1 cellular context compared by ENCODE assay signal in genomic region chr1:86503477-86504129, GRCh38.
A peak's percentile ranks its signal among the peaks of the same experiment; 100 is the strongest.
TF ChIP-seq lines count a peak whose summit lies in the region.

No MANE protein-coding gene starts in this region.

TF ChIP-seq in GM12878, 131 proteins besides CTCF, POLR2A, EP300 and RAD21 (continued from another document):
- TF ChIP-seq, protein P1, sequence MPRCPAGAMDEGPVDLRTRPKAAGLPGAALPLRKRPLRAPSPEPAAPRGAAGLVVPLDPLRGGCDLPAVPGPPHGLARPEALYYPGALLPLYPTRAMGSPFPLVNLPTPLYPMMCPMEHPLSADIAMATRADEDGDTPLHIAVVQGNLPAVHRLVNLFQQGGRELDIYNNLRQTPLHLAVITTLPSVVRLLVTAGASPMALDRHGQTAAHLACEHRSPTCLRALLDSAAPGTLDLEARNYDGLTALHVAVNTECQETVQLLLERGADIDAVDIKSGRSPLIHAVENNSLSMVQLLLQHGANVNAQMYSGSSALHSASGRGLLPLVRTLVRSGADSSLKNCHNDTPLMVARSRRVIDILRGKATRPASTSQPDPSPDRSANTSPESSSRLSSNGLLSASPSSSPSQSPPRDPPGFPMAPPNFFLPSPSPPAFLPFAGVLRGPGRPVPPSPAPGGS (IDR thresholded peaks at IDR 0.05; ENCODE audit: borderline replicate concordance, insufficient read depth, low read depth, low read length, poor library complexity, severe bottlenecking) = no peak
- no peak for TF ChIP-seq REST (IDR thresholded peaks at IDR 0.05; ENCODE audit: low read depth, low read length)
- no peak for TF ChIP-seq HDGF (IDR thresholded peaks at IDR 0.05)
- TF ChIP-seq KAT2A (conservative IDR thresholded peaks at IDR 0.05; ENCODE audit: control insufficient read depth, low read depth, low read length) = no peak
- no peak for TF ChIP-seq ATF7 (IDR thresholded peaks at IDR 0.05; ENCODE audit: low read depth)
- TF ChIP-seq, protein P2, sequence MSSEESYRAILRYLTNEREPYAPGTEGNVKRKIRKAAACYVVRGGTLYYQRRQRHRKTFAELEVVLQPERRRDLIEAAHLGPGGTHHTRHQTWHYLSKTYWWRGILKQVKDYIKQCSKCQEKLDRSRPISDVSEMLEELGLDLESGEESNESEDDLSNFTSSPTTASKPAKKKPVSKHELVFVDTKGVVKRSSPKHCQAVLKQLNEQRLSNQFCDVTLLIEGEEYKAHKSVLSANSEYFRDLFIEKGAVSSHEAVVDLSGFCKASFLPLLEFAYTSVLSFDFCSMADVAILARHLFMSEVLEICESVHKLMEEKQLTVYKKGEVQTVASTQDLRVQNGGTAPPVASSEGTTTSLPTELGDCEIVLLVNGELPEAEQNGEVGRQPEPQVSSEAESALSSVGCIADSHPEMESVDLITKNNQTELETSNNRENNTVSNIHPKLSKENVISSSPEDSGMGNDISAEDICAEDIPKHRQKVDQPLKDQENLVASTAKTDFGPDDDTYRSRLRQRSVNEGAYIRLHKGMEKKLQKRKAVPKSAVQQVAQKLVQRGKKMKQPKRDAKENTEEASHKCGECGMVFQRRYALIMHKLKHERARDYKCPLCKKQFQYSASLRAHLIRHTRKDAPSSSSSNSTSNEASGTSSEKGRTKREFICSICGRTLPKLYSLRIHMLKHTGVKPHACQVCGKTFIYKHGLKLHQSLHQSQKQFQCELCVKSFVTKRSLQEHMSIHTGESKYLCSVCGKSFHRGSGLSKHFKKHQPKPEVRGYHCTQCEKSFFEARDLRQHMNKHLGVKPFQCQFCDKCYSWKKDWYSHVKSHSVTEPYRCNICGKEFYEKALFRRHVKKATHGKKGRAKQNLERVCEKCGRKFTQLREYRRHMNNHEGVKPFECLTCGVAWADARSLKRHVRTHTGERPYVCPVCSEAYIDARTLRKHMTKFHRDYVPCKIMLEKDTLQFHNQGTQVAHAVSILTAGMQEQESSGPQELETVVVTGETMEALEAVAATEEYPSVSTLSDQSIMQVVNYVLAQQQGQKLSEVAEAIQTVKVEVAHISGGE (CRISPR knock-in tag; IDR thresholded peaks at IDR 0.05) = no peak
- TF ChIP-seq BHLHE40 (IDR thresholded peaks at IDR 0.05; ENCODE audit: borderline replicate concordance in 1 of 2, low read depth in 2 of 2, low read length in 1 of 2) = peak in 1 of 2 experiments; percentile 54; a peak in 1 of 4 replicates
- TF ChIP-seq CUX1 (IDR thresholded peaks at IDR 0.05; ENCODE audit: insufficient replicate concordance, low read depth, low read length) = no peak
- TF ChIP-seq, protein P3, sequence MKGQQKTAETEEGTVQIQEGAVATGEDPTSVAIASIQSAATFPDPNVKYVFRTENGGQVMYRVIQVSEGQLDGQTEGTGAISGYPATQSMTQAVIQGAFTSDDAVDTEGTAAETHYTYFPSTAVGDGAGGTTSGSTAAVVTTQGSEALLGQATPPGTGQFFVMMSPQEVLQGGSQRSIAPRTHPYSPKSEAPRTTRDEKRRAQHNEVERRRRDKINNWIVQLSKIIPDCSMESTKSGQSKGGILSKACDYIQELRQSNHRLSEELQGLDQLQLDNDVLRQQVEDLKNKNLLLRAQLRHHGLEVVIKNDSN (IDR thresholded peaks at IDR 0.05; ENCODE audit: borderline replicate concordance, extremely low read length, insufficient read depth, low read depth, low read length) = peak; percentile 49
- TF ChIP-seq STAT3 (IDR thresholded peaks at IDR 0.05; ENCODE audit: low read depth, low read length) = no peak
- TF ChIP-seq TAF1 (IDR thresholded peaks at IDR 0.05; ENCODE audit: borderline replicate concordance, low read depth, low read length) = no peak
- TF ChIP-seq RAD51 (IDR thresholded peaks at IDR 0.05) = no peak
- no peak for TF ChIP-seq NR2C1 (IDR thresholded peaks at IDR 0.05)
- no peak for TF ChIP-seq SRF (IDR thresholded peaks at IDR 0.05; ENCODE audit: low read depth in 2 of 2, low read length in 2 of 2)
- TF ChIP-seq MYC (IDR thresholded peaks at IDR 0.05; ENCODE audit: insufficient read depth, insufficient read length, insufficient replicate concordance, low read length, severe bottlenecking) = no peak
